25 cellular contexts compared by ENCODE assay signal in genomic region chr9:20243866-20244647, GRCh38.
A peak's percentile ranks its signal among the peaks of the same experiment; 100 is the strongest.
DNase-seq lines count a peak whose midpoint lies in the region; ATAC-seq and TF ChIP-seq lines count a peak whose summit lies in the region.
"Had no signal": no experiment of that assay in that cellular context is flagged by ENCODE, and none has a peak within 500 bp of the region (broad histone marks: within the 10 kb centered on the region; RNA-seq: fewer than 3 reads in every experiment).

No MANE protein-coding gene starts in this region.

- H3K9me3 ChIP-seq in CD4-positive, CD25-positive, alpha-beta regulatory T cell (ENCODE audit: control insufficient read depth in 2 of 2, low read length in 2 of 2) = no peaks in the 10 kb centered on the region
- no peaks in the 10 kb centered on the region for H3K9me3 ChIP-seq in T-helper 17 cell (ENCODE audit: control insufficient read depth, low read length, poor library complexity, severe bottlenecking)
- H3K9me3 ChIP-seq: ascending aorta had no signal

- no peaks in the 10 kb centered on the region for H4K20me1 ChIP-seq in KMS-11 (ENCODE audit: insufficient read depth)

- H3K79me2 ChIP-seq in KMS-11 (ENCODE audit: insufficient read depth, low read depth) = no peaks in the 10 kb centered on the region

- no peak overlapping the region for H3K4me3 ChIP-seq in CD4-positive, CD25-positive, alpha-beta regulatory T cell (ENCODE audit: low read depth, low read length)
- H3K4me3 ChIP-seq in KMS-11 (IDR thresholded peaks at IDR 0.05; ENCODE audit: insufficient read depth, low read depth, low read length) = no peak overlapping the region
- H3K4me3 ChIP-seq: ascending aorta, GM23248, heart left ventricle, SK-N-MC, skin epidermis, tibial nerve had no signal

- no peaks in the 10 kb centered on the region for H3K36me3 ChIP-seq in CD4-positive, CD25-positive, alpha-beta regulatory T cell (ENCODE audit: control insufficient read depth, insufficient read depth, low read length)
- no peaks in the 10 kb centered on the region for H3K36me3 ChIP-seq in KMS-11 (ENCODE audit: insufficient read depth)
- H3K36me3 ChIP-seq: ascending aorta, heart left ventricle, tibial nerve had no signal

- H3K4me3 Mint-ChIP-seq in CD4-positive, CD25-positive, alpha-beta regulatory T cell = peak overlapping the region in 2 of 4 donors; percentile 55 to 82
- H3K4me3 Mint-ChIP-seq in T-helper 17 cell = no peak overlapping the region
- no peak overlapping the region for H3K4me3 Mint-ChIP-seq in mesothelial cell of epicardium
- H3K4me3 Mint-ChIP-seq: activated CD4-positive, alpha-beta memory T cell treated with anti-CD3 and anti-CD28 coated beads, Interleukin-2, amount 10 ng/mL, durations not matched to agents 7 days and 5 days; WTC11 had no signal

- DNase-seq in CD4-positive, CD25-positive, alpha-beta regulatory T cell = no peak
- DNase-seq in T-helper 17 cell = no peak
- no peak for DNase-seq in mesothelial cell of epicardium (ENCODE audit: low spot score in 2 of 2, unreplicated experiment in 2 of 2)
- no peak for DNase-seq in glomerular visceral epithelial cell (ENCODE audit: extremely low spot score)
- DNase-seq in foreskin keratinocyte = no peak
- DNase-seq: activated CD4-positive, alpha-beta memory T cell treated with anti-CD3 and anti-CD28 coated beads, Interleukin-2, amount 10 ng/mL, durations not matched to agents 7 days and 5 days; activated T-cell treated with anti-CD3 and anti-CD28 coated beads, Interleukin-2, amount 50 U/mL, for 1 hour; GM23248; heart left ventricle; left ventricle myocardium superior; midbrain; NCI-H1092; NCI-H1930; NCI-H446 treated with DMSO at 0.1 percent for 48 hours; stimulated activated naive CD4-positive, alpha-beta T cell treated with Interleukin-2 at 50 U/mL for 16 hours; T-helper 9 cell had no signal

- no peaks in the 10 kb centered on the region for H3K27me3 ChIP-seq in CD4-positive, CD25-positive, alpha-beta regulatory T cell (ENCODE audit: control insufficient read depth, insufficient read depth, low read length)
- H3K27me3 ChIP-seq in KMS-11 (ENCODE audit: insufficient read depth, low read depth) = no peaks in the 10 kb centered on the region; the same call in 1 of the 2 replicates
- H3K27me3 ChIP-seq in foreskin keratinocyte = no peaks in the 10 kb centered on the region
- H3K27me3 ChIP-seq: ascending aorta, heart left ventricle, tibial nerve had no signal

- peak overlapping the region; percentile 52; the same call in 1 of the 2 replicates for H3K4me2 ChIP-seq in KMS-11

- peaks cover 0 to 8% (median 0%) of the 10 kb centered on the region in 7 donors for H3K9me3 Mint-ChIP-seq in CD4-positive, CD25-positive, alpha-beta regulatory T cell
- peaks cover 9% of the 10 kb centered on the region for H3K9me3 Mint-ChIP-seq in mesothelial cell of epicardium
- H3K9me3 Mint-ChIP-seq: central memory CD8-positive, alpha-beta T cell had no signal

- H3K9ac ChIP-seq in KMS-11 = no peak overlapping the region
- H3K9ac ChIP-seq: GM23248 had no signal

- TF ChIP-seq CTCF in KMS-11 (conservative IDR thresholded peaks at IDR 0.05; ENCODE audit: low read depth, low read length) (no peak), mesothelial cell of epicardium (IDR thresholded peaks at IDR 0.05; ENCODE audit: unreplicated experiment) (no peak), foreskin keratinocyte (conservative IDR thresholded peaks at IDR 0.05) (no peak)

- H3K27me3 Mint-ChIP-seq in CD4-positive, CD25-positive, alpha-beta regulatory T cell = peaks cover 5% of the 10 kb centered on the region
- no peaks in the 10 kb centered on the region for H3K27me3 Mint-ChIP-seq in T-helper 17 cell
- H3K27me3 Mint-ChIP-seq in mesothelial cell of epicardium (ENCODE audit: low read depth) = peaks cover 6% of the 10 kb centered on the region
- H3K27me3 Mint-ChIP-seq: activated CD4-positive, alpha-beta memory T cell treated with anti-CD3 and anti-CD28 coated beads, Interleukin-2, amount 10 ng/mL, durations not matched to agents 7 days and 5 days; central memory CD8-positive, alpha-beta T cell had no signal

- no peak for ATAC-seq in CD4-positive, CD25-positive, alpha-beta regulatory T cell (ENCODE audit: low read depth in 2 of 2)
- ATAC-seq in T-helper 17 cell (no peak), HG03469 (IDR thresholded peaks at IDR 0.05; ENCODE audit: unreplicated experiment) (no peak), HG02938 (IDR thresholded peaks at IDR 0.05; ENCODE audit: unreplicated experiment) (no peak), foreskin keratinocyte (no peak)
- ATAC-seq: heart left ventricle, left ventricle myocardium superior, WTC11 had no signal

- peaks cover 8% of the 10 kb centered on the region for H3K36me3 Mint-ChIP-seq in CD4-positive, CD25-positive, alpha-beta regulatory T cell
- H3K36me3 Mint-ChIP-seq in T-helper 17 cell (ENCODE audit: low read depth) = no peaks in the 10 kb centered on the region
- H3K36me3 Mint-ChIP-seq in mesothelial cell of epicardium = no peaks in the 10 kb centered on the region
- H3K36me3 Mint-ChIP-seq: WTC11 had no signal

- no peak overlapping the region for H3K27ac ChIP-seq in CD4-positive, CD25-positive, alpha-beta regulatory T cell (ENCODE audit: insufficient read depth, low read length, poor library complexity, severe bottlenecking)
- H3K27ac ChIP-seq in KMS-11 = no peak overlapping the region
- H3K27ac ChIP-seq in foreskin keratinocyte = no peak overlapping the region
- H3K27ac ChIP-seq: ascending aorta, GM23248, heart left ventricle, SK-N-MC, skin epidermis, tibial nerve had no signal

- H3K27ac Mint-ChIP-seq in CD4-positive, CD25-positive, alpha-beta regulatory T cell = peak overlapping the region; percentile 36 to 85 (median 70)
- H3K27ac Mint-ChIP-seq in T-helper 17 cell = peak overlapping the region; percentile 16
- H3K27ac Mint-ChIP-seq in mesothelial cell of epicardium = peak overlapping the region; percentile 36
- H3K27ac Mint-ChIP-seq: WTC11 had no signal

- no peak overlapping the region for H2AFZ ChIP-seq in KMS-11 (ENCODE audit: low read depth)
- H2AFZ ChIP-seq: GM23248 had no signal

- peaks cover 31% of the 10 kb centered on the region for H3K4me1 ChIP-seq in CD4-positive, CD25-positive, alpha-beta regulatory T cell (ENCODE audit: control insufficient read depth, insufficient read depth, low read length, poor library complexity, severe bottlenecking)
- H3K4me1 ChIP-seq in KMS-11 (ENCODE audit: low read depth, poor library complexity, severe bottlenecking) = peaks cover 23% of the 10 kb centered on the region
- H3K4me1 ChIP-seq in foreskin keratinocyte = no peaks in the 10 kb centered on the region
- H3K4me1 ChIP-seq: ascending aorta had no signal

- H3K4me1 Mint-ChIP-seq in CD4-positive, CD25-positive, alpha-beta regulatory T cell = peaks cover 11 to 71% (median 43%) of the 10 kb centered on the region in 4 donors
- H3K4me1 Mint-ChIP-seq in T-helper 17 cell (peaks cover 30% of the 10 kb centered on the region), mesothelial cell of epicardium (peaks cover 15% of the 10 kb centered on the region)

Comparison
In these comparisons a context has a peak if more than half of its experiments do, and no peak if none do; other contexts are left out.
1. H3K27ac Mint-ChIP-seq: peak in every context shown above with its lines; median percentile 70 in CD4-positive, CD25-positive, alpha-beta regulatory T cell; 36 in mesothelial cell of epicardium; 16 in T-helper 17 cell.